ENCODE assay signal across 24 cellular contexts in the genomic region with DNA sequence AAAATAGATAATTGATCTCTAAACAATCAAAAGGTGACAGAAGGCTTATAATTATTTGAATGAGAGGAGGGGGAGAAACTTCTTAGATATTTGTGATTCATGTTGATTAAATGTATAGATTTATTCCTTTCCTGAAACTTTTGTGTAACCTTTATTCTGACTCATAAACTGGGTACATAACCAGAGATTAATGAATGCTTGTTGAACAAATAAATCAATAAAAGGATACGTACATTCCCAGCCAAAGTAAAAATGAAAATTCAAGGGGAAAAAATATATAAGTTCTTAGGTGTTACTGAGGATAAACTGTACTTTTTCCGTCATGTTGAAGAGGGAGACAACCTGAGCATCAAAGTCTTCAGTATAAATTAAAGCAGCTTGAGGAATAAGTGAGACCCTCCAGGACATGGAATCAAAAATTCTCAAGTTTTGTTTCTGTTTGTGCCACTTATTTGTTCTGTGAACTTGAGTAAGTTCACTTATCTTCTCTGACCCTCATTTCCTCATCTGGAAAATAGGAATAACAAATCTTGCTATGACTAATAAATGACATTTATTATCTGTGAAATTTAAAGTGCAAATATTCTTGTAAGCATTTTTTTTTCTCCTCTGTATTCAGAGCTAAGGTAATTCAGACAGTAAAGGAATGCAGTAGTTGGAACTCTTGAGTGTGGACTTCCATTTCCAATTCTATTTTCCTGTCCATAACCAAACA.
DNase-seq lines count a peak whose midpoint lies in the region; FAIRE-seq and TF ChIP-seq lines count a peak whose summit lies in the region.
"Had no signal": no experiment of that assay in that cellular context is flagged by ENCODE, and none has a peak within 500 bp of the region (broad histone marks: within the 10 kb centered on the region; RNA-seq: fewer than 3 reads in every experiment).

No MANE protein-coding gene starts in this region.

- H3K4me2 ChIP-seq in GM23248 (ENCODE audit: unreplicated experiment) = no peak overlapping the region
- H3K4me2 ChIP-seq: PC-9 had no signal

- no peaks in the 10 kb centered on the region for H3K9me3 ChIP-seq in GM23248 (ENCODE audit: low read depth)
- no peaks in the 10 kb centered on the region for H3K9me3 ChIP-seq in kidney (ENCODE audit: control insufficient read depth in 1 of 2, low read length in 2 of 2)
- H3K9me3 ChIP-seq: MG63, SJCRH30 had no signal

- no peak overlapping the region for H3K4me3 ChIP-seq in GM23248
- no peak overlapping the region for H3K4me3 ChIP-seq in astrocyte of the spinal cord (ENCODE audit: low read depth, low read length)
- no peak overlapping the region for H3K4me3 ChIP-seq in fibroblast of pulmonary artery (replicated peaks; ENCODE audit: low read depth, low read length)
- no peak overlapping the region for H3K4me3 ChIP-seq in kidney (ENCODE audit: low read length in 2 of 2)
- H3K4me3 ChIP-seq: MG63, PC-9, SJCRH30 had no signal

- intact Hi-C loops in kidney (cut with DNase I) = no loop called here

- H4K20me1 ChIP-seq in GM23248 (ENCODE audit: insufficient read depth) = no peaks in the 10 kb centered on the region

- H3K27me3 ChIP-seq in GM23248 (replicated peaks; ENCODE audit: insufficient read depth) = no peaks in the 10 kb centered on the region
- H3K27me3 ChIP-seq: MG63, SJCRH30 had no signal

- DNase-seq in GM23248 = peak; percentile 10
- peak; percentile 2 for DNase-seq in astrocyte of the spinal cord (ENCODE audit: low read depth, low spot score)
- DNase-seq in fibroblast of pulmonary artery (ENCODE audit: low read depth) = peak; percentile 13
- DNase-seq in pulmonary artery endothelial cell (ENCODE audit: low read depth, low spot score) = peak; percentile 4
- no peak for DNase-seq in stimulated activated CD4-positive, alpha-beta T cell treated with anti-CD3 and anti-CD28 coated beads, Interleukin-2, amount 100 ng/mL, for 48 hours
- no peak for DNase-seq in kidney
- DNase-seq in HUDEP-2 (lab: John Stamatoyannopoulos, UW; ENCODE audit: unreplicated experiment in 76 of 76) = no peak
- DNase-seq: C1 segment of cervical spinal cord; CD4-positive, alpha-beta memory T cell; COR-L47; GF-D8; H7; KG1; MG63; NCI-H1105 treated with DMSO at 0.1 percent for 48 hours; NCI-H2029; NCI-H446 treated with DMSO at 0.1 percent for 48 hours; NCI-H526; NCI-H82; NK-92 treated with Interleukin-12 subunit alpha and Interleukin-12 subunit beta, amount 100 ng/mL, for 24 hours; SJCRH30 had no signal

- WGBS in GM23248 (ENCODE audit: low coverage in 1 of 2, low lambda C conversion rate in 2 of 2, missing lambda C conversion rate in 2 of 2), 2 experiments = 91 to 93% methylated on average over 2 of the region's 2 CpGs

- no peak overlapping the region for H2AFZ ChIP-seq in GM23248
- H2AFZ ChIP-seq: PC-9 had no signal

- H3K79me2 ChIP-seq in GM23248 (ENCODE audit: insufficient read depth) = no peaks in the 10 kb centered on the region

- H3K9me2 ChIP-seq in GM23248 (ENCODE audit: insufficient read depth) = no peaks in the 10 kb centered on the region

- in situ Hi-C loops in GM23248 (cut with MboI) (no loop called here), astrocyte of the spinal cord (cut with HindIII; ENCODE audit: low sequenced_read_pairs) (no loop called here)

- no peak for FAIRE-seq in kidney (lab: Jason Lieb, UNC)
- FAIRE-seq: GM12892 had no signal

- H3F3A ChIP-seq in GM23248 (ENCODE audit: insufficient read depth) = no peaks in the 10 kb centered on the region

- H3K27ac ChIP-seq in GM23248 (no peak overlapping the region), kidney (ENCODE audit: low read depth in 2 of 2, low read length in 2 of 2) (no peak overlapping the region)
- H3K27ac ChIP-seq: HL-60, PC-9, SJCRH30 had no signal

- TF ChIP-seq CTCF in astrocyte of the spinal cord (IDR thresholded peaks at IDR 0.05; ENCODE audit: low read depth, low read length) (no peak), fibroblast of pulmonary artery (IDR thresholded peaks at IDR 0.05; ENCODE audit: low read length, missing control alignments) (no peak), kidney (IDR thresholded peaks at IDR 0.05; ENCODE audit: borderline replicate concordance, extremely low read depth, insufficient read depth) (no peak)

- H3K4me1 ChIP-seq in GM23248 (ENCODE audit: insufficient read depth) (peaks cover 5% of the 10 kb centered on the region), kidney (ENCODE audit: control insufficient read depth in 1 of 2, insufficient read depth in 1 of 2, low read depth in 1 of 2, low read length in 2 of 2) (no peaks in the 10 kb centered on the region)
- H3K4me1 ChIP-seq: SJCRH30 had no signal

- no peaks in the 10 kb centered on the region for H3K36me3 ChIP-seq in GM23248 (ENCODE audit: low read depth)
- no peaks in the 10 kb centered on the region for H3K36me3 ChIP-seq in kidney (ENCODE audit: control insufficient read depth in 1 of 2, insufficient read depth in 2 of 2, low read length in 2 of 2)

- H3K9ac ChIP-seq in GM23248 = no peak overlapping the region
- no peak overlapping the region for H3K9ac ChIP-seq in kidney (ENCODE audit: low read length in 2 of 2)

Comparison
In these comparisons a context has a peak if more than half of its experiments do, and no peak if none do; other contexts are left out.
1. DNase-seq: peak in GM23248 (single experiment), astrocyte of the spinal cord (single experiment), fibroblast of pulmonary artery (single experiment) and pulmonary artery endothelial cell (single experiment); none in stimulated activated CD4-positive, alpha-beta T cell treated with anti-CD3 and anti-CD28 coated beads, Interleukin-2, amount 100 ng/mL, for 48 hours (0 of 2), kidney (single experiment) and HUDEP-2 (0 of 76).